Comparison of ENCODE assay signal across 8 cellular contexts in genomic region chrX:20265726-20266681, GRCh38. TPM values are rescaled to one million over a fixed set of nuclear protein-coding genes. Genes with fewer than 3 reads are reported as not detected.
DNase-seq lines count a peak whose midpoint lies in the region; ATAC-seq and TF ChIP-seq lines count a peak whose summit lies in the region.

No MANE protein-coding gene starts in this region.

- intact Hi-C loops in CD8-positive, alpha-beta T cell (cut with DNase I, micrococcal nuclease) = loop anchor here in 1 of 2 experiments (2.0 to 5.0 kb wide), 3 partner anchors 13 to 1571 kb away; partner anchors contain the start of genes EIF1AX and MBTPS2
- intact Hi-C loops in transverse colon (cut with DNase I; ENCODE audit: low total_unique reads) = no loop called here

- ATAC-seq in CD8-positive, alpha-beta T cell = peak; percentile 4
- ATAC-seq in GM21390 (IDR thresholded peaks at IDR 0.05; ENCODE audit: unreplicated experiment) = peak; percentile 13
- no peak for ATAC-seq in esophagus mucosa

- WGBS in HUES64 = under 1% methylated on average over 63 of the region's 75 CpGs
- 0 to 59% methylated on average over 7 to 66 of the region's 75 CpGs for WGBS in transverse colon (ENCODE audit: low coverage in 1 of 2), 2 donors

- H3K4me3 ChIP-seq in CD8-positive, alpha-beta T cell (ENCODE audit: low read depth, low read length) = peak overlapping the region; percentile 85
- H3K4me3 ChIP-seq in HUES64 (ENCODE audit: low read length) (peak overlapping the region; percentile 81), transverse colon (peak overlapping the region; percentile 60 to 80 (median 68))

- TF ChIP-seq CTCF in CD8-positive, alpha-beta T cell (IDR thresholded peaks at IDR 0.05) = no peak
- TF ChIP-seq CTCF in endothelial cell (IDR thresholded peaks at IDR 0.05; ENCODE audit: unreplicated experiment) (no peak), transverse colon (IDR thresholded peaks at IDR 0.05) (no peak)

- H3K9me3 ChIP-seq in CD8-positive, alpha-beta T cell (ENCODE audit: low read length) = no peaks in the 10 kb centered on the region
- no peaks in the 10 kb centered on the region for H3K9me3 ChIP-seq in HUES64 (ENCODE audit: insufficient read depth, low read depth, low read length)
- no peaks in the 10 kb centered on the region for H3K9me3 ChIP-seq in transverse colon

- H3K9me3 Mint-ChIP-seq in CD8-positive, alpha-beta T cell = no peaks in the 10 kb centered on the region
- H3K9me3 Mint-ChIP-seq in endothelial cell (ENCODE audit: unreplicated experiment) = no peaks in the 10 kb centered on the region

- H3K36me3 ChIP-seq in CD8-positive, alpha-beta T cell (ENCODE audit: insufficient read depth, low read length) = no peaks in the 10 kb centered on the region
- H3K36me3 ChIP-seq in HUES64 (ENCODE audit: insufficient read depth, low read length) (no peaks in the 10 kb centered on the region), transverse colon (no peaks in the 10 kb centered on the region)

- POLR2A ChIA-PET in CD8-positive, alpha-beta T cell (lab: Charles Lee) = interaction anchor here (0.7 to 1.6 kb wide), 4 partner anchors 10 to 172 kb away, joined by 3 to 5 read pairs (median 4); no protein-coding TSS in a partner anchor

- peak overlapping the region; percentile 97 for H3K27ac Mint-ChIP-seq in CD8-positive, alpha-beta T cell
- H3K27ac Mint-ChIP-seq in endothelial cell (ENCODE audit: unreplicated experiment) = peak overlapping the region; percentile 86

- peak overlapping the region; percentile 61 for H3K9ac ChIP-seq in HUES64 (ENCODE audit: low read depth, low read length)

- peaks cover 24% of the 10 kb centered on the region for H3K4me1 ChIP-seq in CD8-positive, alpha-beta T cell (ENCODE audit: insufficient read depth, low read length)
- 0 out of 2 replicates have a peak, but pooled peaks cover 6% of the 10 kb centered on the region for H3K4me1 ChIP-seq in HUES64 (ENCODE audit: insufficient read depth, low read length)
- H3K4me1 ChIP-seq in transverse colon = peaks cover 0 to 31% (median 5%) of the 10 kb centered on the region in 4 donors

- H3K27me3 ChIP-seq in CD8-positive, alpha-beta T cell (ENCODE audit: insufficient read depth, low read length) = no peaks in the 10 kb centered on the region
- H3K27me3 ChIP-seq in HUES64 (ENCODE audit: insufficient read depth, low read length) (peaks cover 34% of the 10 kb centered on the region), transverse colon (no peaks in the 10 kb centered on the region)

- DNase-seq in CD8-positive, alpha-beta T cell = peak in 6 of 7 experiments; percentile 6 to 59 (median 22)
- peak; percentile 10 for DNase-seq in activated CD4-positive, alpha-beta T cell treated with anti-CD3 and anti-CD28 coated beads, Interleukin-2, amount 50 U/mL, for 4 hours
- DNase-seq in endothelial cell (ENCODE audit: low spot score) (peak; percentile 4), mucosa of gallbladder (ENCODE audit: low spot score) (peak; percentile 13), transverse colon (peak; percentile 29)

- H3K4me1 Mint-ChIP-seq in CD8-positive, alpha-beta T cell (ENCODE audit: low read depth) = peaks cover 29% of the 10 kb centered on the region
- peaks cover 9% of the 10 kb centered on the region for H3K4me1 Mint-ChIP-seq in endothelial cell (ENCODE audit: unreplicated experiment)

- H3K27me3 Mint-ChIP-seq in CD8-positive, alpha-beta T cell (ENCODE audit: low read depth) = no peaks in the 10 kb centered on the region
- peaks cover 8% of the 10 kb centered on the region for H3K27me3 Mint-ChIP-seq in endothelial cell (ENCODE audit: unreplicated experiment)

- in situ Hi-C loops in transverse colon (cut with MboI; ENCODE audit: low pct_ligation_motif_present in 1 of 4, low pct_unique_long_range_greater_than_20kb in 1 of 4, low sequenced_read_pairs in 3 of 4) = loop anchor here in 1 of 4 donors (25.0 kb wide), 1 partner anchor 171 kb away; no protein-coding TSS in a partner anchor

- no peak for TF ChIP-seq EP300 in transverse colon (IDR thresholded peaks at IDR 0.05; ENCODE audit: low read depth)

- CTCF ChIA-PET in CD8-positive, alpha-beta T cell (lab: Charles Lee) = no interaction called here

- peak overlapping the region; percentile 96 for H3K4me3 Mint-ChIP-seq in CD8-positive, alpha-beta T cell
- H3K4me3 Mint-ChIP-seq in endothelial cell (ENCODE audit: unreplicated experiment) = peak overlapping the region; percentile 98

- TF ChIP-seq POLR2A in transverse colon (IDR thresholded peaks at IDR 0.05) = no peak

- H3K27ac ChIP-seq in CD8-positive, alpha-beta T cell (ENCODE audit: low read depth, low read length) = peak overlapping the region; percentile 80
- H3K27ac ChIP-seq in HUES64 (ENCODE audit: low read depth, low read length) = no peak overlapping the region
- peak overlapping the region; percentile 88 to 94 (median 92) for H3K27ac ChIP-seq in transverse colon

- peaks cover 13% of the 10 kb centered on the region for H3K36me3 Mint-ChIP-seq in CD8-positive, alpha-beta T cell
- H3K36me3 Mint-ChIP-seq in endothelial cell (ENCODE audit: low read depth, unreplicated experiment) = no peaks in the 10 kb centered on the region

RNA-seq across cellular contexts. Expression of gene RPS6KA3, which starts 0.7 kb away (rescaled TPM):
- 10 to 100 TPM; 36.9 to 37.3 TPM for total RNA-seq in CD8-positive, alpha-beta T cell
- 9.6 TPM for polyA plus RNA-seq in HUES64 (2013, experiment 1 of 2)
- polyA plus RNA-seq in HUES64 (2013, experiment 2 of 2) = 12.0 TPM
- total RNA-seq in endothelial cell (ENCODE audit: unreplicated experiment) (50.9 TPM), mucosa of gallbladder (51.9 TPM), transverse colon (10 to 100 TPM; 28.7 to 73.0 (median 49.8) TPM), esophagus mucosa (18.9 TPM)
